8 cellular contexts compared by ENCODE assay signal in the genomic region with DNA sequence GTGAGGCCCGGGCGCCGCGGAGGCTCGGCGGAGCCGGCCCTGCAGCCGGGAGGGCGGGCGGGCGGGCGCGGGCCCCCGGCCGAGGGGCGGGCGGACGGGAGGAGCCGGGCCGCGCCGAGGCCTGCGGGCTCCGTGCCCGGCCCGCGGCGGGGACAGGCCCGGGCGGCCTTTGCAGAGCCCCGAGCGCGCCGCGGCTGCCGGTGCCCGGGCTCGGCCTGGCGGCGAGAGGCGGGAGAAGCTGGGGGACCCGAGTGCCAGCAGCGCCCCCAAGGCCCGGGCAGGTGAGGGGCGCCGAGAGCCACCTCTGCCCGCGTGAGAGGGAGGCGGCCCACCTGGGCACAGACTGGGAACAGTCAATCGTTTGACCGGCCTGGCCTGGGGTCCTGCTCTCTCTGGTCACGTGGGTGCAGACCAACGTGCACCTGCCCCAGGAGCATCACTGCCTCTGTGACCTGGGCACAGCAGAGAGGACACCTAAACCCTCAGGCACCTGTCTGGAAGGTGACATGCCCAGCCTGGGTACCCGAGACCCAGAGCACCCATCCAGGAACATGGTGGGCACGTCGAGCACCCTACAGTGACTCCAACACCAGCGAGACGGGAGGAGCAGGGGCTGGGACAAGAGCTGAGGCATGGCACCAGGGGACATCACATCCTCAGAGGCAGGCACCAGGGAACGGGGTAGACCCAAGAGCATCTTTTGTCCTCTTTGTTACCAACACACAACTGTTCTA. TPM values are rescaled to one million over a fixed set of nuclear protein-coding genes. Genes with fewer than 3 reads are reported as not detected.
A peak's percentile ranks its signal among the peaks of the same experiment; 100 is the strongest.
DNase-seq lines count a peak whose midpoint lies in the region; ATAC-seq and TF ChIP-seq lines count a peak whose summit lies in the region.

No MANE protein-coding gene starts in this region.

- DNase-seq in EH (ENCODE audit: low read depth) (peak; percentile 14), NCI-H774 (lab: John Stamatoyannopoulos, UW) (peak; percentile 46), astrocyte of the cerebellum (ENCODE audit: low read depth) (no peak)
- no peak for DNase-seq in NK-92 treated with Interleukin-12 subunit alpha and Interleukin-12 subunit beta, amount 100 ng/mL, for 24 hours (lab: John Stamatoyannopoulos, UW)

- H3K4me1 ChIP-seq in iPS-18a (ENCODE audit: control insufficient read depth, low read depth, low read length) (peaks cover 12% of the 10 kb centered on the region), skeletal muscle tissue (ENCODE audit: control insufficient read depth in 3 of 3, insufficient read depth in 3 of 3, low read length in 3 of 3) (peaks cover 38 to 50% (median 46%) of the 10 kb centered on the region in 3 donors)

- H3K27me3 ChIP-seq in iPS-18a (ENCODE audit: control insufficient read depth, insufficient read depth, low read length), result peaks cover 8% of the 10 kb centered on the region
- H3K27me3 ChIP-seq in skeletal muscle tissue (ENCODE audit: control insufficient read depth in 3 of 3, insufficient read depth in 3 of 3, low read length in 3 of 3), result no peaks in the 10 kb centered on the region

- H3K27ac ChIP-seq in iPS-18a (ENCODE audit: low read length) (no peak overlapping the region), skeletal muscle tissue (ENCODE audit: low read depth, low read length) (peak overlapping the region; percentile 51)

- ATAC-seq in HG03097 (IDR thresholded peaks at IDR 0.05; ENCODE audit: low FRiP score, unreplicated experiment) (no peak), GM18867 (IDR thresholded peaks at IDR 0.05; ENCODE audit: unreplicated experiment) (no peak)

- H3K4me3 ChIP-seq in astrocyte of the cerebellum (ENCODE audit: low read depth, low read length) (peak overlapping the region; percentile 49), iPS-18a (ENCODE audit: low read length) (peak overlapping the region; percentile 66), skeletal muscle tissue (ENCODE audit: low read length in 3 of 3) (peak overlapping the region; percentile 83 to 94 (median 84))

- peaks cover 4% of the 10 kb centered on the region for H3K9me3 ChIP-seq in iPS-18a (ENCODE audit: control insufficient read depth, low read depth, low read length)
- H3K9me3 ChIP-seq in skeletal muscle tissue (ENCODE audit: control insufficient read depth in 3 of 3, low read length in 3 of 3), result peaks cover 3 to 7% (median 5%) of the 10 kb centered on the region in 3 donors

- H3K9ac ChIP-seq in iPS-18a (ENCODE audit: low read length), result no peak overlapping the region
- peak overlapping the region; percentile 88 to 95 (median 90) for H3K9ac ChIP-seq in skeletal muscle tissue (ENCODE audit: low read depth in 1 of 3, low read length in 3 of 3)

- no peak for TF ChIP-seq CTCF in astrocyte of the cerebellum (IDR thresholded peaks at IDR 0.05; ENCODE audit: low read depth, low read length, missing control alignments)

- in situ Hi-C loops in astrocyte of the cerebellum (cut with HindIII; ENCODE audit: low sequenced_read_pairs), result no loop called here

- no peaks in the 10 kb centered on the region for H3K36me3 ChIP-seq in iPS-18a (ENCODE audit: control insufficient read depth, low read depth, low read length)
- H3K36me3 ChIP-seq in skeletal muscle tissue (ENCODE audit: control insufficient read depth in 3 of 3, insufficient read depth in 3 of 3, low read length in 3 of 3), result no peaks in the 10 kb centered on the region

RNA-seq across cellular contexts. Expression of a gene that starts 0.6 kb away (rescaled TPM):
- total RNA-seq in skeletal muscle tissue, result 13.0 TPM

Comparison
In these comparisons a context has a peak if more than half of its experiments do, and no peak if none do; other contexts are left out.
1. DNase-seq: peak in EH (single experiment) and NCI-H774 (single experiment); none in astrocyte of the cerebellum (single experiment) and NK-92 treated with Interleukin-12 subunit alpha and Interleukin-12 subunit beta, amount 100 ng/mL, for 24 hours (single experiment).
2. Peak in every context shown above with its lines, with median percentiles within 50 percentile points of each other: H3K4me3 ChIP-seq.